Comparison of ENCODE assay signal across 8 cellular contexts in the genomic region with DNA sequence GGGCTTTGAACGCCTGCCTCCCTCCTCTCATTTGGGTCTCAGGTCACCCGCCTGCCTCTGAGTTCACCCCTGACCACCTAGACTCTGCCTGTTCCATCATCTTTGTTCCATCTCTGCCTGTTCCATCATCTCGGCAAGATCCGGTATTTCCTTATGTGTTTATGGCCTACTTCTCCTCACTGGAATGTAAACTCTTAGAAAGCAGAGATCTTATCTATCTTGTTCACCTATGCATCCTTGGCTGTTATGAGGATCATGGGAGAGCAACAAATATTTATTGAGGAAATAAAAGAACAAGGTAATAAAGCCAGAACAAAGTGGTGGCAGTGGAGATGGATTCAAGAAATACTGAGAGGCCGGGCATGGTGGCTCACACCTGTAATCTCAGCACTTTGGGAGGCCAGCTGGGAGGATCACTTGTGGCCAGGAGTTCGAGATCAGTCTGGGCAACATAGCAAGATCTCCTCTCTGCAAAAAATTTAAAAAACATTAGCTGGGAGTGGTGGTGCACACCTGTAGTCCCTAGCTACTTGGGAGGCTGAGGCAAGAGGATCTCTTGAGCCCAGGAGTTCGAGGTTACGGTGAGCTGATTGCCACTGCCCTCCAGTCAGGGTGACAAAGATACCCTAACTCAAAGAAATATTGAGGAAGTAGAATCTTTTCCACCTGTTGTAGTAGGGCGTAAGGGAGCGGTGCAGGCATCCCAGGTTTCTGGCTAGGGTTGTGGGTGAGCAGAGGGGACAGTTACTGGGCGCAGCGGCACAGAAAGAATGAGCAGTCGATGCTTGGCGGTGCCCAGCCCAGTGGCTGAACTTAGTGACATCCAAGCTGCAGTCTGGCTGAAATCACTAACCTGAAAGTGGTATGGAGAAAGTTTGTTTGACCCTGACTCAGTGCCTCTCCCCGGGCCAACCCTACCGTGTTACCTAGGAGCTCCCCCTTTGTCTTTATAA.
A peak's percentile ranks its signal among the peaks of the same experiment; 100 is the strongest.
DNase-seq lines count a peak whose midpoint lies in the region; ATAC-seq and TF ChIP-seq lines count a peak whose summit lies in the region.

No MANE protein-coding gene starts in this region.

- peak overlapping the region; percentile 89 for H3K4me3 Mint-ChIP-seq in activated T-cell treated with anti-CD3 and anti-CD28 coated beads, Interleukin-2, amount 50 U/mL, for 24 hours
- H3K4me3 Mint-ChIP-seq in memory B cell, result peak overlapping the region; percentile 34

- H3K36me3 Mint-ChIP-seq in activated T-cell treated with anti-CD3 and anti-CD28 coated beads, Interleukin-2, amount 50 U/mL, for 24 hours (ENCODE audit: low read depth), result peaks cover 10% of the 10 kb centered on the region
- no peaks in the 10 kb centered on the region for H3K36me3 Mint-ChIP-seq in memory B cell

- H3K4me1 Mint-ChIP-seq in activated T-cell treated with anti-CD3 and anti-CD28 coated beads, Interleukin-2, amount 50 U/mL, for 24 hours (ENCODE audit: low read depth), result peaks cover 37% of the 10 kb centered on the region
- peaks cover 26% of the 10 kb centered on the region for H3K4me1 Mint-ChIP-seq in memory B cell

- no peaks in the 10 kb centered on the region for H3K27me3 ChIP-seq in tibial artery

- H3K27me3 Mint-ChIP-seq in activated T-cell treated with anti-CD3 and anti-CD28 coated beads, Interleukin-2, amount 50 U/mL, for 24 hours, result no peaks in the 10 kb centered on the region
- H3K27me3 Mint-ChIP-seq in memory B cell, result no peaks in the 10 kb centered on the region

- no peak for DNase-seq in activated T-cell treated with anti-CD3 and anti-CD28 coated beads, Interleukin-2, amount 50 U/mL, for 24 hours
- no peak for DNase-seq in activated T-cell treated with anti-CD3 and anti-CD28 coated beads, Interleukin-2, amount 50 U/mL, for 1 hour
- DNase-seq in memory B cell (ENCODE audit: low spot score in 2 of 2), result no peak
- no peak for DNase-seq in tibial artery

- peaks cover 6 to 61% (median 53%) of the 10 kb centered on the region in 4 donors for H3K4me1 ChIP-seq in tibial artery

- ATAC-seq in memory B cell (ENCODE audit: low read depth) (no peak), GM19397 (IDR thresholded peaks at IDR 0.05; ENCODE audit: unreplicated experiment) (no peak), HG02571 (IDR thresholded peaks at IDR 0.05; ENCODE audit: unreplicated experiment) (no peak), GM18868 (IDR thresholded peaks at IDR 0.05; ENCODE audit: unreplicated experiment) (no peak)

- peaks cover 0 to 7% (median 0%) of the 10 kb centered on the region in 3 donors for H3K36me3 ChIP-seq in tibial artery

- no peak for TF ChIP-seq CTCF in tibial artery (IDR thresholded peaks at IDR 0.05)

- H3K4me3 ChIP-seq in tibial artery, result no peak overlapping the region

- H3K27ac ChIP-seq in angular gyrus (ENCODE audit: low read depth, low read length) (peak overlapping the region; percentile 96), tibial artery (peak overlapping the region; percentile 96 to 99)

- intact Hi-C loops in tibial artery (cut with DNase I; ENCODE audit: low total_unique reads), result loop anchor here (5.0 kb wide), 3 partner anchors 65 to 1310 kb away; a partner anchor contains a TSS

- no peaks in the 10 kb centered on the region for H3K9me3 ChIP-seq in tibial artery

- H3K27ac Mint-ChIP-seq in activated T-cell treated with anti-CD3 and anti-CD28 coated beads, Interleukin-2, amount 50 U/mL, for 24 hours, result peak overlapping the region; percentile 18
- peak overlapping the region; percentile 95 for H3K27ac Mint-ChIP-seq in memory B cell

- H3K9me3 Mint-ChIP-seq in activated T-cell treated with anti-CD3 and anti-CD28 coated beads, Interleukin-2, amount 50 U/mL, for 24 hours, result no peaks in the 10 kb centered on the region
- H3K9me3 Mint-ChIP-seq in memory B cell, result no peaks in the 10 kb centered on the region
